ENCODE assay signal across 9 cellular contexts in the genomic region with DNA sequence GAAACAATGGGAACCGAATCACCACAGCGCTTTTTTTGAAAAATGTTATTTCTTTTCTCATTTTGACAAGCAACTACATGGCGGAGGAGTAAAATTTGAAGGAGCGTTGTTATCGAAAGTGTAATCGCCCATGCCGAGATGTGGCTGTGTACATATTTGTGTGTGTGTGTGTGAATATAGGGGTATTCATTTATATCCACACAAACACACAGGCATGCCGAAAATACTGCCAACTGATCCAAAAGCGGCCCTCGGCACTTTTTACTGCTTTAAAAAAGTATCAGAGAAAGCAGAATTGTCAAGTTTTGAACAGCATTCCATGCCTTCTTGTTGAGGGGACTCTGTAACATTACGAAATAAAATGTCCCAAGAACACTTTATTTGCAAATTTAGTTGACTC. TPM values are rescaled to one million over a fixed set of nuclear protein-coding genes. Genes with fewer than 3 reads are reported as not detected.
DNase-seq lines count a peak whose midpoint lies in the region; ATAC-seq, FAIRE-seq and TF ChIP-seq lines count a peak whose summit lies in the region.
"Had no signal": no experiment of that assay in that cellular context is flagged by ENCODE, and none has a peak within 500 bp of the region (broad histone marks: within the 10 kb centered on the region; RNA-seq: fewer than 3 reads in every experiment).

No MANE protein-coding gene starts in this region.

- no peak overlapping the region for H2AFZ ChIP-seq in HepG2 (ENCODE audit: low read length)

- H3K27me3 ChIP-seq in liver (ENCODE audit: control insufficient read depth in 4 of 4, insufficient read depth in 4 of 4, low read length in 3 of 4) (no peaks in the 10 kb centered on the region), HepG2 (ENCODE audit: control insufficient read depth in 1 of 2, insufficient read depth in 2 of 2, low read length in 2 of 2) (peaks cover 0 to 13% of the 10 kb centered on the region in 2 experiments; a peak in 2 of 5 replicates), bronchial epithelial cell (ENCODE audit: control insufficient read depth, insufficient read depth, low read length) (no peaks in the 10 kb centered on the region)

- ATAC-seq in HepG2 = no peak
- ATAC-seq in HG02759 (IDR thresholded peaks at IDR 0.05; ENCODE audit: unreplicated experiment) = no peak
- no peak for ATAC-seq in GM21723 (IDR thresholded peaks at IDR 0.05; ENCODE audit: unreplicated experiment)

- WGBS in liver = 2% methylated on average over 11 of the region's 11 CpGs
- WGBS in HepG2 (ENCODE audit: low lambda C conversion rate) = 16% methylated on average over 11 of the region's 11 CpGs

- intact Hi-C loops in HepG2 (cut with micrococcal nuclease; ENCODE audit: unreplicated experiment) = no loop called here

- H3K4me3 ChIP-seq in liver (ENCODE audit: low read depth in 1 of 3, low read length in 3 of 3) (peak overlapping the region in 2 of 3 donors; percentile 62 to 74), HepG2 (replicated peaks in 1 of 3; ENCODE audit: insufficient read depth in 1 of 3, low read depth in 2 of 3, low read length in 3 of 3) (no peak overlapping the region), bronchial epithelial cell (ENCODE audit: low read depth, low read length) (peak overlapping the region; percentile 53)

- no peak overlapping the region for H3K4me2 ChIP-seq in HepG2 (ENCODE audit: low read depth, low read length)

- FAIRE-seq in HepG2 (lab: Jason Lieb, UNC) = no peak
- no peak for FAIRE-seq in bronchial epithelial cell (lab: Jason Lieb, UNC)
- FAIRE-seq: GM18507 had no signal

- CTCF ChIA-PET in HepG2 (lab: Yijun Ruan, JAX; ENCODE audit: low intra/inter-chr PET ratio, low total read pairs) = no interaction called here

- no TSS peak for BruUV-seq in HepG2 (replicated peaks; lab: Mats Ljungman, UMichigan)

- in situ Hi-C loops in HepG2 (cut with HindIII; ENCODE audit: extremely low pct_ligation_motif_present, low pct_unique_long_range_greater_than_20kb) = no loop called here

- H3K4me1 ChIP-seq in liver (ENCODE audit: control insufficient read depth in 4 of 4, insufficient read depth in 4 of 4, low read length in 3 of 4) (peaks cover 2 to 16% (median 15%) of the 10 kb centered on the region in 4 donors), HepG2 (ENCODE audit: insufficient read depth, low read length) (0 out of 2 replicates have a peak, but pooled peaks cover 9% of the 10 kb centered on the region)

- TF ChIP-seq EP300 in HepG2 (IDR thresholded peaks at IDR 0.05; ENCODE audit: low read depth in 2 of 2, low read length in 2 of 2) (no peak), HepG2 (CRISPR knock-in tag; IDR thresholded peaks at IDR 0.05; ENCODE audit: borderline replicate concordance) (no peak)

- H4K20me1 ChIP-seq in HepG2 (ENCODE audit: insufficient read depth, low read length) = no peaks in the 10 kb centered on the region

- H3K9me3 ChIP-seq in liver (ENCODE audit: control insufficient read depth in 4 of 4, low read length in 3 of 4) (no peaks in the 10 kb centered on the region), HepG2 (ENCODE audit: low read length) (no peaks in the 10 kb centered on the region)

- peak overlapping the region; percentile 57 to 67 for H3K27ac ChIP-seq in liver (ENCODE audit: low read depth in 1 of 2, low read length in 2 of 2)
- H3K27ac ChIP-seq in HepG2 (ENCODE audit: extremely low read length, insufficient read depth, low read length) = no peak overlapping the region

- H3K36me3 ChIP-seq in liver (ENCODE audit: control insufficient read depth in 4 of 4, insufficient read depth in 3 of 4, low read depth in 1 of 4, low read length in 3 of 4) = no peaks in the 10 kb centered on the region
- no peaks in the 10 kb centered on the region for H3K36me3 ChIP-seq in HepG2 (replicated peaks in 1 of 2; ENCODE audit: control insufficient read depth in 1 of 2, insufficient read depth in 2 of 2, low read length in 2 of 2)
- no peaks in the 10 kb centered on the region for H3K36me3 ChIP-seq in bronchial epithelial cell (ENCODE audit: control insufficient read depth, insufficient read depth, low read length)

- POLR2A ChIA-PET in HepG2 (lab: Yijun Ruan, JAX) = no interaction called here

- TF ChIP-seq RAD21 in liver (IDR thresholded peaks at IDR 0.05) = no peak
- no peak for TF ChIP-seq RAD21 in HepG2 (CRISPR knock-in tag; IDR thresholded peaks at IDR 0.05)

- DNase-seq in HepG2 (ENCODE audit: low spot score) (no peak), bronchial epithelial cell (ENCODE audit: low read depth) (peak; percentile 20), midbrain (lab: John Stamatoyannopoulos, UW) (peak; percentile 55), GM19240 (ENCODE audit: insufficient read length, low spot score) (no peak)
- no peak for DNase-seq in effector CD4-positive, alpha-beta T cell

- no peaks in the 10 kb centered on the region for H3K79me2 ChIP-seq in HepG2 (ENCODE audit: insufficient read depth, low read length)

- peak overlapping the region in 1 of 2 donors; percentile 95 for H3K9ac ChIP-seq in liver (ENCODE audit: low read depth in 1 of 2, low read length in 2 of 2)
- H3K9ac ChIP-seq in HepG2 (ENCODE audit: insufficient read depth, low read depth, low read length) = no peak overlapping the region

- TF ChIP-seq POLR2A in HepG2 (IDR thresholded peaks at IDR 0.05; ENCODE audit: insufficient read depth in 1 of 2, low read depth in 2 of 2, low read length in 2 of 2) = no peak

- TF ChIP-seq CTCF in liver (IDR thresholded peaks at IDR 0.05; ENCODE audit: low read depth, low read length, missing input control) (no peak), HepG2 (CRISPR knock-in tag; IDR thresholded peaks at IDR 0.05) (no peak), bronchial epithelial cell (IDR thresholded peaks at IDR 0.05; ENCODE audit: insufficient read depth, low read length, severe bottlenecking) (no peak)

TF ChIP-seq in liver, 16 proteins besides CTCF, POLR2A, EP300 and RAD21 (continues in another document):
- TF ChIP-seq NR2F2 (IDR thresholded peaks at IDR 0.05) (no peak), SP1 (IDR thresholded peaks at IDR 0.05) (no peak), EGR1 (IDR thresholded peaks at IDR 0.05; ENCODE audit: low read depth in 2 of 2) (no peak)

TF ChIP-seq in HepG2, 621 proteins besides CTCF, POLR2A, EP300 and RAD21 (continues in another document):
- TF ChIP-seq, protein P1, sequence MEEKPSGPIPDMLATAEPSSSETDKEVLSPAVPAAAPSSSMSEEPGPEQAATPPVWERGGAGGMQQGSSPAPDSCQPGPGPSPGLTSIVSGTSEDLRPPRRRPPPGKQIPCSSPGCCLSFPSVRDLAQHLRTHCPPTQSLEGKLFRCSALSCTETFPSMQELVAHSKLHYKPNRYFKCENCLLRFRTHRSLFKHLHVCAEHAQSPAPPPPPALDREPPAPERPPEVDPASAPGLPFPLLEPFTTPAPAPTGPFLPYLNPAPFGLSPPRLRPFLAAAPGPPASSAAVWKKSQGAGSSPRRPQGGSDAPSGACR (CRISPR knock-in tag; IDR thresholded peaks at IDR 0.05) = no peak
- TF ChIP-seq, protein P2, sequence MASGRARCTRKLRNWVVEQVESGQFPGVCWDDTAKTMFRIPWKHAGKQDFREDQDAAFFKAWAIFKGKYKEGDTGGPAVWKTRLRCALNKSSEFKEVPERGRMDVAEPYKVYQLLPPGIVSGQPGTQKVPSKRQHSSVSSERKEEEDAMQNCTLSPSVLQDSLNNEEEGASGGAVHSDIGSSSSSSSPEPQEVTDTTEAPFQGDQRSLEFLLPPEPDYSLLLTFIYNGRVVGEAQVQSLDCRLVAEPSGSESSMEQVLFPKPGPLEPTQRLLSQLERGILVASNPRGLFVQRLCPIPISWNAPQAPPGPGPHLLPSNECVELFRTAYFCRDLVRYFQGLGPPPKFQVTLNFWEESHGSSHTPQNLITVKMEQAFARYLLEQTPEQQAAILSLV (CRISPR knock-in tag; IDR thresholded peaks at IDR 0.05; ENCODE audit: borderline replicate concordance) = no peak
- TF ChIP-seq PAF1 (CRISPR knock-in tag; IDR thresholded peaks at IDR 0.05) = no peak

RNA-seq across cellular contexts. Expression of a gene that starts 1.1 kb away (rescaled TPM):
- 10 to 100 TPM in 1 of 2 donors, 1 to 10 TPM in 1; 7.6 to 17.3 TPM for total RNA-seq in liver
- polyA plus RNA-seq in liver = 1 to 10 TPM; 2.2 to 2.5 TPM
- not detected in 2 replicates for total RNA-seq in HepG2 (2016; rRNA removed; fragmentation: Illumina TruSeq; extraction: Trizol)
- total RNA-seq in HepG2 (2016; cell fraction: cytosol; rRNA removed; fragmentation: Illumina TruSeq; extraction: Trizol; ENCODE audit: low read depth) = not detected in 2 replicates
- total RNA-seq in HepG2 (2016; cell fraction: insoluble cytoplasmic fraction; rRNA removed; fragmentation: Illumina TruSeq; extraction: Trizol) = not detected in 2 replicates
- 0.03 TPM in 1 of 2 replicates, not detected in the other for total RNA-seq in HepG2 (2016; cell fraction: membrane; rRNA removed; fragmentation: Illumina TruSeq; extraction: Trizol)
- total RNA-seq in HepG2 (2016; cell fraction: nucleus; rRNA removed; fragmentation: Illumina TruSeq; extraction: Trizol) = not detected in 2 replicates
- polyA plus RNA-seq in HepG2 (2011; rRNA removed) = 0.24 TPM in 1 of 2 replicates, not detected in the other
- polyA plus RNA-seq in HepG2 (2011; cell fraction: cytosol; rRNA removed) = under 0.01 and 0.01 TPM in 2 replicates
- polyA plus RNA-seq in HepG2 (2011; cell fraction: nucleus; rRNA removed) = not detected in 2 replicates
- polyA plus RNA-seq in HepG2 (2012) = 0.03 and 0.09 TPM in 2 replicates
- 0.08 TPM in 1 of 2 replicates, not detected in the other for polyA plus RNA-seq in HepG2 (2016; cell fraction: cytosol; fragmentation: Illumina TruSeq; extraction: Trizol; ENCODE audit: low read depth)
- polyA plus RNA-seq in HepG2 (2016; cell fraction: insoluble cytoplasmic fraction; fragmentation: Illumina TruSeq; extraction: Trizol; ENCODE audit: low read depth) = 0.15 TPM in 1 of 2 replicates, not detected in the other
- 0.18 TPM in 1 of 2 replicates, not detected in the other for polyA plus RNA-seq in HepG2 (2016; cell fraction: membrane; fragmentation: Illumina TruSeq; extraction: Trizol; ENCODE audit: low read depth)
- polyA plus RNA-seq in HepG2 (2016; cell fraction: nucleus; fragmentation: Illumina TruSeq; extraction: Trizol; ENCODE audit: insufficient read depth, low read depth) = not detected in 2 replicates
- polyA minus RNA-seq in HepG2 (2011; rRNA and poly(A)+ RNA removed; ENCODE audit: low replicate concordance) = 68.0 TPM in 1 of 2 replicates, not detected in the other
- 0.30 TPM in 1 of 2 replicates, not detected in the other for polyA minus RNA-seq in HepG2 (2011; cell fraction: cytosol; rRNA and poly(A)+ RNA removed)
- polyA minus RNA-seq in HepG2 (2011; cell fraction: nucleus; rRNA and poly(A)+ RNA removed) = 0.12 and 0.13 TPM in 2 replicates
- total RNA-seq in bronchial epithelial cell = 2.9 and 3.2 TPM in 2 replicates

Comparison
In these comparisons a context has a peak if more than half of its experiments do, and no peak if none do; other contexts are left out.
1. H3K4me3 ChIP-seq: peak in liver (2 of 3) and bronchial epithelial cell (single experiment); none in HepG2 (0 of 3).
2. DNase-seq: peak in bronchial epithelial cell (single experiment) and midbrain (single experiment); none in HepG2 (single experiment), effector CD4-positive, alpha-beta T cell (single experiment) and GM19240 (single experiment).